Comparison of ENCODE assay signal across 8 cellular contexts in the genomic region with DNA sequence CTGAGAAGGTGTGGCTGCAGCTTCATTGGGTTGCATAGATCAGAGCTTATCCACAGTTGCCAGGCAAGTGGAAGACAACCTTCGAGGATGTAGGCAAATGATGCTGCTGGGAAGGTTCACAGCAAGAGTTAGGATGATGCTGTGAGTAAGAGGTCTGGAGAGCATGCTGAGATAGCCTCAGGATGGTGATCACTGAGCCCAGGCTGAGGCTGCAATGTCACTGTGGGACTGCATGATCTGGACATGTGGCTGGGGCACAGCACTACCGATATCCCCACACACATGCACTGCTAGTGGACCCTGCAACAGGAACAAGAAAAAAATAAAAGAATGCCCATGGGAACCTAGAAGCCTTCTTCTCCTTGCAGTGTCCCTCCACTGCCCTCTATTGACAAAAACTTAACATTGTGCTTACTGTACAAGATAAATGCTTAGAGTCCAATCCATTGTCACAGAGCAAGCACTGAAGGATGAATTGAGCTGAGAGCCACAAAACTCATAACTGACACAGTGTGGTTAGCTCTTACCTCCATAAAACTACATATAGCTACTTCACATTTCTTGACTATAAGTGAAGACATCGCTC.
DNase-seq lines count a peak whose midpoint lies in the region; ATAC-seq and TF ChIP-seq lines count a peak whose summit lies in the region.

No MANE protein-coding gene starts in this region.

- H2BK120ac ChIP-seq in IMR-90 (ENCODE audit: low read depth, low read length), result no peak overlapping the region

- no peaks in the 10 kb centered on the region for H3K79me2 ChIP-seq in OCI-LY7 (ENCODE audit: insufficient read depth, low read depth, low read length)

- H3K4me2 ChIP-seq in IMR-90 (ENCODE audit: low read depth, low read length) (no peak overlapping the region), OCI-LY7 (ENCODE audit: low read length) (no peak overlapping the region)

- H4K20me1 ChIP-seq in IMR-90 (ENCODE audit: insufficient read depth, low read length) (no peaks in the 10 kb centered on the region), OCI-LY7 (ENCODE audit: insufficient read depth, low read length) (no peaks in the 10 kb centered on the region)

- H3K9me1 ChIP-seq in IMR-90 (ENCODE audit: insufficient read depth, low read length), result no peaks in the 10 kb centered on the region

- no peak overlapping the region for H4K91ac ChIP-seq in IMR-90 (ENCODE audit: insufficient read depth, low read depth, low read length)

- no peak overlapping the region for H2BK5ac ChIP-seq in IMR-90 (ENCODE audit: low read depth, low read length, poor library complexity, severe bottlenecking)

- H3K23ac ChIP-seq in IMR-90 (ENCODE audit: low read depth, low read length), result no peak overlapping the region

- CTCF ChIA-PET in IMR-90 (lab: Yijun Ruan, JAX) (interaction anchor here (0.8 to 1.9 kb wide), 5 partner anchors 10 to 950 kb away, joined by 3 to 11 read pairs (median 4); no protein-coding TSS in a partner anchor), OCI-LY7 (lab: Charles Lee; ENCODE audit: unreplicated experiment) (no interaction called here)
- CTCF ChIA-PET in naive thymus-derived CD4-positive, alpha-beta T cell (lab: Charles Lee), result interaction anchor here (0.7 to 2.0 kb wide), 9 partner anchors 10 to 949 kb away, joined by 3 to 10 read pairs (median 3); no protein-coding TSS in a partner anchor

- H3K4me1 Mint-ChIP-seq in endodermal cell, result peaks cover 12% of the 10 kb centered on the region
- peaks cover 0 to 22% (median 14%) of the 10 kb centered on the region in 7 donors for H3K4me1 Mint-ChIP-seq in naive thymus-derived CD4-positive, alpha-beta T cell

- no peaks in the 10 kb centered on the region for H3K36me3 Mint-ChIP-seq in activated naive CD4-positive, alpha-beta T cell treated with anti-CD3 and anti-CD28 coated beads, Interleukin-2, amount 50 U/mL, for 72 hours
- H3K36me3 Mint-ChIP-seq in endodermal cell (ENCODE audit: low read depth), result peaks cover 3% of the 10 kb centered on the region
- H3K36me3 Mint-ChIP-seq in naive thymus-derived CD4-positive, alpha-beta T cell, result no peaks in the 10 kb centered on the region

- no peak overlapping the region for H3K4me3 Mint-ChIP-seq in endodermal cell
- H3K4me3 Mint-ChIP-seq in naive thymus-derived CD4-positive, alpha-beta T cell, result no peak overlapping the region

- H3K14ac ChIP-seq in IMR-90 (replicated peaks; ENCODE audit: low read depth, low read length), result no peak overlapping the region

- H3K9me3 ChIP-seq in IMR-90 (ENCODE audit: control insufficient read depth, insufficient read depth, low read length) (no peaks in the 10 kb centered on the region), OCI-LY7 (ENCODE audit: low read length) (no peaks in the 10 kb centered on the region), endodermal cell (ENCODE audit: control insufficient read depth, low read length) (no peaks in the 10 kb centered on the region)
- no peaks in the 10 kb centered on the region for H3K9me3 ChIP-seq in naive thymus-derived CD4-positive, alpha-beta T cell (ENCODE audit: control insufficient read depth in 2 of 3, low read length in 3 of 3)

- H3K27ac Mint-ChIP-seq in activated naive CD4-positive, alpha-beta T cell treated with anti-CD3 and anti-CD28 coated beads, Interleukin-2, amount 50 U/mL, for 72 hours, result no peak overlapping the region
- H3K27ac Mint-ChIP-seq in endodermal cell, result peak overlapping the region; percentile 76
- H3K27ac Mint-ChIP-seq in naive thymus-derived CD4-positive, alpha-beta T cell, result no peak overlapping the region

- peak; percentile 71 for TF ChIP-seq RAD21 in IMR-90 (IDR thresholded peaks at IDR 0.05; ENCODE audit: low read length)

- no peak for TF ChIP-seq POLR2A in IMR-90 (IDR thresholded peaks at IDR 0.05; ENCODE audit: low read depth, low read length)

- H2BK15ac ChIP-seq in IMR-90 (ENCODE audit: low read depth, low read length), result no peak overlapping the region

- POLR2A ChIA-PET in IMR-90 (lab: Charles Lee; ENCODE audit: unreplicated experiment) (no interaction called here), OCI-LY7 (lab: Charles Lee) (no interaction called here)
- POLR2A ChIA-PET in naive thymus-derived CD4-positive, alpha-beta T cell (lab: Charles Lee), result interaction anchor here (1.1 kb wide), 1 partner anchor 41 kb away, joined by 4 read pairs; no protein-coding TSS in a partner anchor

- H3K4me1 ChIP-seq in IMR-90 (ENCODE audit: control insufficient read depth, insufficient read depth, low read length) (no peaks in the 10 kb centered on the region), OCI-LY7 (ENCODE audit: insufficient read depth, low read length, poor library complexity, severe bottlenecking) (no peaks in the 10 kb centered on the region), endodermal cell (ENCODE audit: control insufficient read depth, insufficient read depth, low read length) (no peaks in the 10 kb centered on the region)
- H3K4me1 ChIP-seq in naive thymus-derived CD4-positive, alpha-beta T cell (ENCODE audit: control insufficient read depth in 2 of 2, insufficient read depth in 2 of 2, low read length in 2 of 2), result no peaks in the 10 kb centered on the region

- BruUV-seq in IMR-90 (replicated peaks; lab: Mats Ljungman, UMichigan) (no TSS peak), OCI-LY7 (replicated peaks; lab: Mats Ljungman, UMichigan) (no TSS peak)

- no peak overlapping the region for H3K27ac ChIP-seq in IMR-90 (ENCODE audit: insufficient read depth, low read length)
- H3K27ac ChIP-seq in OCI-LY7 (ENCODE audit: low read depth, low read length, poor library complexity, severe bottlenecking), result no peak overlapping the region
- H3K27ac ChIP-seq in endodermal cell (ENCODE audit: low read depth, low read length), result no peak overlapping the region
- H3K27ac ChIP-seq in naive thymus-derived CD4-positive, alpha-beta T cell (ENCODE audit: low read depth, low read length), result no peak overlapping the region

- in situ Hi-C loops in IMR-90 (cut with MboI; ENCODE audit: low sequenced_read_pairs), result loop anchor here (25.0 kb wide), 1 partner anchor 942 kb away; no protein-coding TSS in a partner anchor

- no peak overlapping the region for H3K9ac ChIP-seq in IMR-90 (ENCODE audit: low read depth, low read length)
- H3K9ac ChIP-seq in endodermal cell (ENCODE audit: extremely low read depth, low read length, poor library complexity, severe bottlenecking), result no peak overlapping the region

- ATAC-seq in activated naive CD4-positive, alpha-beta T cell treated with anti-CD3 and anti-CD28 coated beads, Interleukin-2, amount 50 U/mL, for 72 hours, result peak; percentile 44 to 57
- ATAC-seq in GM21529 (IDR thresholded peaks at IDR 0.05; ENCODE audit: unreplicated experiment) (peak; percentile 89), IMR-90 (ENCODE audit: low read depth) (peak; percentile 84)
- ATAC-seq in naive thymus-derived CD4-positive, alpha-beta T cell, result peak; percentile 67

- no peak overlapping the region for H3K56ac ChIP-seq in IMR-90 (ENCODE audit: extremely low read depth, insufficient read depth, low read length)

- intact Hi-C loops in IMR-90 (cut with micrococcal nuclease) (loop anchor here (1.0 to 10.0 kb wide), 2 partner anchors 265 to 949 kb away; no protein-coding TSS in a partner anchor), OCI-LY7 (cut with micrococcal nuclease; ENCODE audit: unreplicated experiment) (loop anchor here (2.0 kb wide), 1 partner anchor 953 kb away; no protein-coding TSS in a partner anchor)
- intact Hi-C loops in naive thymus-derived CD4-positive, alpha-beta T cell (cut with micrococcal nuclease), result loop anchor here (1.0 to 5.0 kb wide), 7 partner anchors 42 to 949 kb away; a partner anchor contains a TSS

- H2AFZ ChIP-seq in IMR-90 (replicated peaks; ENCODE audit: low read length, poor library complexity), result peak overlapping the region; percentile 62
- no peak overlapping the region for H2AFZ ChIP-seq in OCI-LY7 (ENCODE audit: low read length)

- H4K5ac ChIP-seq in IMR-90 (ENCODE audit: low read depth, low read length), result no peak overlapping the region

- no peak overlapping the region for H2AK5ac ChIP-seq in IMR-90 (ENCODE audit: low read depth, low read length)

- no peak overlapping the region for H2AK9ac ChIP-seq in IMR-90 (replicated peaks; ENCODE audit: low read depth, low read length, poor library complexity)

- H3K79me1 ChIP-seq in IMR-90 (ENCODE audit: low read depth in 1 of 2, low read length in 2 of 2), result no peaks in the 10 kb centered on the region

- no peaks in the 10 kb centered on the region for H3K27me3 Mint-ChIP-seq in endodermal cell (ENCODE audit: insufficient read depth)
- no peaks in the 10 kb centered on the region for H3K27me3 Mint-ChIP-seq in naive thymus-derived CD4-positive, alpha-beta T cell

- H3K9me3 Mint-ChIP-seq in activated naive CD4-positive, alpha-beta T cell treated with anti-CD3 and anti-CD28 coated beads, Interleukin-2, amount 50 U/mL, for 72 hours, result no peaks in the 10 kb centered on the region
- H3K9me3 Mint-ChIP-seq in endodermal cell, result no peaks in the 10 kb centered on the region
- H3K9me3 Mint-ChIP-seq in naive thymus-derived CD4-positive, alpha-beta T cell, result no peaks in the 10 kb centered on the region

- dilution Hi-C loops in IMR-90 (cut with HindIII; ENCODE audit: low sequenced_read_pairs, unreplicated experiment), result no loop called here

- no peak overlapping the region for H3K4ac ChIP-seq in IMR-90 (ENCODE audit: low read depth, low read length)

- no peak overlapping the region for H2BK20ac ChIP-seq in IMR-90 (ENCODE audit: low read depth, low read length)

- H3K27me3 ChIP-seq in IMR-90 (ENCODE audit: control insufficient read depth, insufficient read depth, low read length) (no peaks in the 10 kb centered on the region), endodermal cell (ENCODE audit: control insufficient read depth, insufficient read depth, low read length, poor library complexity, severe bottlenecking) (no peaks in the 10 kb centered on the region)
- H3K27me3 ChIP-seq in naive thymus-derived CD4-positive, alpha-beta T cell (ENCODE audit: control insufficient read depth in 2 of 2, insufficient read depth in 2 of 2, low read length in 2 of 2), result peaks cover 0 to 3% of the 10 kb centered on the region in 2 donors

- H3K9me2 ChIP-seq in OCI-LY7 (ENCODE audit: insufficient read depth, low read length), result no peaks in the 10 kb centered on the region

- H3K4me3 ChIP-seq in IMR-90 (ENCODE audit: insufficient read depth, low read depth, low read length) (no peak overlapping the region), OCI-LY7 (ENCODE audit: low read depth, low read length, poor library complexity, severe bottlenecking) (no peak overlapping the region), endodermal cell (ENCODE audit: low read length) (no peak overlapping the region)
- H3K4me3 ChIP-seq in naive thymus-derived CD4-positive, alpha-beta T cell (ENCODE audit: low read length), result no peak overlapping the region

- H4K8ac ChIP-seq in IMR-90 (ENCODE audit: low read depth in 2 of 2, low read length in 2 of 2), result no peak overlapping the region

- no peak overlapping the region for H3K18ac ChIP-seq in IMR-90 (ENCODE audit: low read depth, low read length)

- DNase-seq in activated naive CD4-positive, alpha-beta T cell treated with anti-CD3 and anti-CD28 coated beads, Interleukin-2, amount 50 U/mL, for 72 hours (ENCODE audit: low spot score in 2 of 2), result peak in 1 of 2 donors; percentile 1
- DNase-seq in activated naive CD4-positive, alpha-beta T cell treated with anti-CD3 and anti-CD28 coated beads, Interleukin-2, amount 50 U/mL, for 16 hours, result no peak
- DNase-seq in IMR-90 (peak; percentile 54), OCI-LY7 (ENCODE audit: low spot score) (peak; percentile 47), endodermal cell (peak; percentile 48)
- DNase-seq in naive thymus-derived CD4-positive, alpha-beta T cell, result peak in 7 of 9 donors; percentile 13 to 59 (median 43)
- no peak for DNase-seq in stimulated activated naive CD4-positive, alpha-beta T cell treated with Interleukin-2 at 50 U/mL for 16 hours (lab: John Stamatoyannopoulos, UW)

- TF ChIP-seq CTCF in IMR-90 (conservative IDR thresholded peaks at IDR 0.05; ENCODE audit: low read depth, low read length) (peak; percentile 69), OCI-LY7 (conservative IDR thresholded peaks at IDR 0.05; ENCODE audit: low read length) (peak; percentile 69), endodermal cell (conservative IDR thresholded peaks at IDR 0.05) (peak; percentile 88)

- H3K36me3 ChIP-seq in IMR-90 (ENCODE audit: control insufficient read depth, insufficient read depth, low read length), result no peaks in the 10 kb centered on the region
- no peaks in the 10 kb centered on the region for H3K36me3 ChIP-seq in OCI-LY7 (ENCODE audit: insufficient read depth, low read length)
- H3K36me3 ChIP-seq in endodermal cell (ENCODE audit: control insufficient read depth, insufficient read depth, low read length), result no peaks in the 10 kb centered on the region
- no peaks in the 10 kb centered on the region for H3K36me3 ChIP-seq in naive thymus-derived CD4-positive, alpha-beta T cell (ENCODE audit: control insufficient read depth in 2 of 3, insufficient read depth in 3 of 3, low read length in 3 of 3)

- WGBS in IMR-90 (ENCODE audit: extremely low coverage in 2 of 2, insufficient read length in 1 of 2), 2 experiments, result no CpG with 5 or more reads among the region's 3 CpGs
- WGBS in endodermal cell (ENCODE audit: insufficient coverage in 1 of 2, insufficient read length in 1 of 2), 2 experiments, result 48 to 50% methylated on average over 1 to 3 of the region's 3 CpGs

Comparison
In these comparisons a context has a peak if more than half of its experiments do, and no peak if none do; other contexts are left out.
1. DNase-seq: peak in IMR-90 (single experiment), OCI-LY7 (single experiment), endodermal cell (single experiment) and naive thymus-derived CD4-positive, alpha-beta T cell (7 of 9); none in activated naive CD4-positive, alpha-beta T cell treated with anti-CD3 and anti-CD28 coated beads, Interleukin-2, amount 50 U/mL, for 16 hours (single experiment) and stimulated activated naive CD4-positive, alpha-beta T cell treated with Interleukin-2 at 50 U/mL for 16 hours (single experiment).
2. Peak in every context shown above with its lines, with median percentiles within 50 percentile points of each other: ATAC-seq and CTCF ChIP-seq.